Comparison of ENCODE assay signal across 20 cellular contexts in the genomic region with DNA sequence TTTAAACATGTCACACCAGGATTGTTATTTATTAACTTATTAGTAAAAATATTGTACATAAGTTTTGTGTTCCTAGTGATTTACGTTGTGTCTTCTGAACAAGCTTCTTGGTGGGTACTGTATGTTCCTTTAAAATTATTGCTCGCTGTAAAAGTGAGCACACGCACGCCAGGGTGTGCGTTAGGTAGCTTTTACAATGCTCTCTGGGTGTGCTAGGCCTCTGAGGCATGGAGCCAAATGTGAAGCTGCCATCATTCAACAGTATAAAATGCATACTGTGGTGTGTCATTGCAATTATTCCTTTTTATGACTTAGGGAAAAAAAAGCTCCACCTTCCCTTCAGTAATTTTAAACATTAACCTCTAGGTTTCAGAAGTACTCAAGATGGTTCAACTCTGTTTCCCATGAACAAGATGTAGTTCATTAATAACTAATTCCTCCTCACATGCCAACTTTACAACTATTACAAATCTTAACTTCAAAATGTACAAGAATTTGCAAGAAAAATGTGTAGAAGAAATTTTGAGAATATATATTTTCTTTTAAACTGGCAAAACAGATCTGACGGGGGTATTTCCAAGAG. TPM values are rescaled to one million over a fixed set of nuclear protein-coding genes. Genes with fewer than 3 reads are reported as not detected.
"Had no signal": no experiment of that assay in that cellular context is flagged by ENCODE, and none has a peak within 500 bp of the region (broad histone marks: within the 10 kb centered on the region; RNA-seq: fewer than 3 reads in every experiment).

No MANE protein-coding gene starts in this region.

- H3K9me3 ChIP-seq: esophagus muscularis mucosa, psoas muscle, sigmoid colon had no signal

- H3K27me3 ChIP-seq: esophagus muscularis mucosa, sigmoid colon had no signal

- H3K4me3 ChIP-seq: esophagus muscularis mucosa, psoas muscle, sigmoid colon had no signal

- DNase-seq: activated CD4-positive, alpha-beta memory T cell treated with anti-CD3 and anti-CD28 coated beads for 36 hours; activated gamma-delta T cell treated with Interleukin-2 at 50 U/mL for 16 hours; activated naive CD8-positive, alpha-beta T cell treated with anti-CD3 and anti-CD28 coated beads for 36 hours; activated T-cell treated with anti-CD3 and anti-CD28 coated beads, Interleukin-2, amount 50 U/mL, for 48 hours; cerebellar nuclear complex; left cardiac atrium; naive thymus-derived CD8-positive, alpha-beta T cell; occipital lobe; psoas muscle; sigmoid colon; stimulated activated CD4-positive, alpha-beta T cell treated with anti-CD3 and anti-CD28 coated beads, Interleukin-4, amount 100 ng/mL, for 1 hour; stimulated activated CD8-positive, alpha-beta memory T cell treated with anti-CD3 and anti-CD28 coated beads, Interleukin-4, amount 100 ng/mL, for 48 hours had no signal

- H3K36me3 ChIP-seq: esophagus muscularis mucosa, sigmoid colon had no signal

- H3K27ac ChIP-seq: esophagus muscularis mucosa, psoas muscle, sigmoid colon had no signal

- ATAC-seq: left cardiac atrium; naive thymus-derived CD8-positive, alpha-beta T cell; psoas muscle had no signal

- H3K4me1 ChIP-seq: esophagus muscularis mucosa, psoas muscle, sigmoid colon had no signal

RNA-seq across cellular contexts. Expression of gene ATOH1, which starts 42.4 kb away (rescaled TPM):
- total RNA-seq: activated CD4-positive, alpha-beta memory T cell treated with anti-CD3 and anti-CD28 coated beads for 36 hours; activated naive CD8-positive, alpha-beta T cell treated with anti-CD3 and anti-CD28 coated beads for 36 hours; dermis microvascular lymphatic vessel endothelial cell; esophagus muscularis mucosa; fibroblast of villous mesenchyme; left cardiac atrium; lung microvascular endothelial cell; mononuclear cell; naive thymus-derived CD8-positive, alpha-beta T cell; occipital lobe; psoas muscle; T-helper 2 cell treated with Interferon-gamma antibody and Interleukin-4, amounts not matched to agents 100 ng/mL and 5 ng/mL, for 36 hours; temporal lobe; ureter had no signal
- polyA plus RNA-seq: naive thymus-derived CD8-positive, alpha-beta T cell; psoas muscle had no signal
